ENCODE assay signal across 10 cellular contexts in genomic region chr5:88845081-88845697, GRCh38. TPM values are rescaled to one million over a fixed set of nuclear protein-coding genes. Genes with fewer than 3 reads are reported as not detected.
DNase-seq lines count a peak whose midpoint lies in the region; ATAC-seq, FAIRE-seq and TF ChIP-seq lines count a peak whose summit lies in the region.
"Had no signal": no experiment of that assay in that cellular context is flagged by ENCODE, and none has a peak within 500 bp of the region (broad histone marks: within the 10 kb centered on the region; RNA-seq: fewer than 3 reads in every experiment).

No MANE protein-coding gene starts in this region.

- H3K4me1 ChIP-seq in pancreas = peaks cover 0 to 3% (median 3%) of the 10 kb centered on the region in 3 donors
- H3K4me1 ChIP-seq: neural progenitor cell had no signal

- no peak for FAIRE-seq in pancreas (lab: Jason Lieb, UNC)

- ATAC-seq in GM18520 (IDR thresholded peaks at IDR 0.05; ENCODE audit: unreplicated experiment) (peak; percentile 76), GM21526 (IDR thresholded peaks at IDR 0.05; ENCODE audit: low FRiP score, unreplicated experiment) (peak; percentile 61), HG03196 (IDR thresholded peaks at IDR 0.05; ENCODE audit: unreplicated experiment) (peak; percentile 74), pancreas (no peak)

- no peak for TF ChIP-seq CTCF in pancreas (IDR thresholded peaks at IDR 0.05)

- peak; percentile 54 for DNase-seq in germinal center (ENCODE audit: low spot score)
- no peak for DNase-seq in activated CD4-positive, alpha-beta T cell treated with anti-CD3 and anti-CD28 coated beads for 1 hour
- no peak for DNase-seq in pancreas
- no peak for DNase-seq in stimulated activated CD4-positive, alpha-beta T cell treated with anti-CD3 and anti-CD28 coated beads, Interleukin-4, amount 100 ng/mL, for 1 hour
- no peak for DNase-seq in H7
- DNase-seq: HCEC 1CT had no signal

- 68 to 75% methylated on average over 8 of the region's 8 CpGs for WGBS in pancreas, 2 donors

- intact Hi-C loops in pancreas (cut with DNase I) = no loop called here

- no peaks in the 10 kb centered on the region for H3K9me3 ChIP-seq in pancreas

- H3K27me3 ChIP-seq in pancreas = no peaks in the 10 kb centered on the region
- H3K27me3 ChIP-seq in H7 (ENCODE audit: control insufficient read depth, insufficient read depth, low read length) = no peaks in the 10 kb centered on the region
- H3K27me3 ChIP-seq: neural progenitor cell had no signal

- H3K36me3 ChIP-seq in pancreas (no peaks in the 10 kb centered on the region), H7 (replicated peaks; ENCODE audit: control insufficient read depth, insufficient read depth, low read length) (no peaks in the 10 kb centered on the region)
- H3K36me3 ChIP-seq: neural progenitor cell had no signal

- H3K27ac ChIP-seq in pancreas = no peak overlapping the region
- H3K27ac ChIP-seq: neural progenitor cell had no signal

- H3K4me3 ChIP-seq in pancreas = no peak overlapping the region
- H3K4me3 ChIP-seq in H7 (ENCODE audit: insufficient read depth, low read depth, low read length) = no peak overlapping the region
- H3K4me3 ChIP-seq: neural progenitor cell had no signal

RNA-seq across cellular contexts. Expression of gene MEF2C, which starts 37.8 kb away (rescaled TPM):
- 10 to 100 TPM in 2 of 6 donors, 1 to 10 TPM in 4; 2.6 to 19.9 (median 5.6) TPM for total RNA-seq in pancreas
- polyA plus RNA-seq in pancreas = 1 to 10 TPM; 1.5 to 3.0 TPM
- 3.4 and 5.5 TPM in 2 replicates for total RNA-seq in H7 (2014; rRNA removed; shearing (Covaris generic))

Comparison
In these comparisons a context has a peak if more than half of its experiments do, and no peak if none do; other contexts are left out.
1. ATAC-seq: peak in GM18520 (single experiment), GM21526 (single experiment) and HG03196 (single experiment); none in pancreas (0 of 4).